32 cellular contexts compared by ENCODE assay signal in genomic region chr17:45709889-45710288, GRCh38.
"Had no signal": no experiment of that assay in that cellular context is flagged by ENCODE, and none has a peak within 500 bp of the region (broad histone marks: within the 10 kb centered on the region; RNA-seq: fewer than 3 reads in every experiment).

No MANE protein-coding gene starts in this region.

- H3K36me3 Mint-ChIP-seq: activated CD8-positive, alpha-beta memory T cell treated with anti-CD3 and anti-CD28 coated beads, Interleukin-2, amount 10 ng/mL, durations not matched to agents 7 days and 5 days; activated naive CD4-positive, alpha-beta T cell treated with anti-CD3 and anti-CD28 coated beads, Interleukin-2, amount 50 U/mL, for 24 hours; natural killer cell; stimulated activated memory B cell treated with anti-CD40 and anti-IgM and Interleukin-4, amounts not matched to agents 10 μg/mL and 1 μg/mL and 100 μg/mL, for 72 hours had no signal

- H3K4me1 ChIP-seq: left lung, lower lobe of right lung, right lobe of liver, upper lobe of left lung, vagina had no signal

- H3K27ac ChIP-seq: epithelial cell of prostate, left lung, lower lobe of right lung, neutrophil, right lobe of liver, upper lobe of left lung, vagina, WERI-Rb-1 had no signal

- H3K4me1 Mint-ChIP-seq: activated CD4-positive, alpha-beta memory T cell treated with anti-CD3 and anti-CD28 coated beads, Interleukin-2, amount 10 ng/mL, durations not matched to agents 7 days and 5 days; activated CD4-positive, alpha-beta T cell treated with anti-CD3 and anti-CD28 coated beads, Interleukin-2, amount 10 ng/mL, durations not matched to agents 7 days and 5 days; activated CD8-positive, alpha-beta memory T cell treated with anti-CD3 and anti-CD28 coated beads, Interleukin-2, amount 10 ng/mL, durations not matched to agents 7 days and 5 days; central memory CD8-positive, alpha-beta T cell; natural killer cell; stimulated activated memory B cell treated with anti-CD40 and anti-IgM and Interleukin-4, amounts not matched to agents 10 μg/mL and 1 μg/mL and 100 μg/mL, for 72 hours had no signal

- H3K27ac Mint-ChIP-seq: activated CD4-positive, alpha-beta memory T cell treated with anti-CD3 and anti-CD28 coated beads, Interleukin-2, amount 10 ng/mL, durations not matched to agents 7 days and 5 days; activated CD4-positive, alpha-beta T cell treated with anti-CD3 and anti-CD28 coated beads, Interleukin-2, amount 10 ng/mL, durations not matched to agents 7 days and 5 days; activated CD8-positive, alpha-beta memory T cell treated with anti-CD3 and anti-CD28 coated beads, Interleukin-2, amount 10 ng/mL, durations not matched to agents 7 days and 5 days; activated naive CD4-positive, alpha-beta T cell treated with anti-CD3 and anti-CD28 coated beads, Interleukin-2, amount 50 U/mL, for 24 hours; activated T-helper 2 cell treated with anti-CD3 and anti-CD28 coated beads, Interferon-gamma antibody, Interleukin-2, Interleukin-4, amounts not matched to agents 10 μg/mL and 5 μg/mL and 100 μg/mL, durations not matched to agents 14 hours and 24 hours and 36 hours; natural killer cell; progenitor cell of endocrine pancreas; stimulated activated memory B cell treated with anti-CD40 and anti-IgM and Interleukin-4, amounts not matched to agents 10 μg/mL and 1 μg/mL and 100 μg/mL, for 72 hours; stimulated activated naive CD8-positive, alpha-beta T cell treated with anti-CD3 and anti-CD28 coated beads, Interleukin-15, amount 100 ng/mL, for 72 hours; T-helper 1 cell treated with Interleukin-12 subunit alpha and Interleukin-12 subunit beta and Interleukin-4 antibody, amounts not matched to agents 30 μg/mL and 1 μg/mL, for 36 hours had no signal

- H3K9me3 Mint-ChIP-seq: activated CD4-positive, alpha-beta memory T cell treated with anti-CD3 and anti-CD28 coated beads, Interleukin-2, amount 10 ng/mL, durations not matched to agents 7 days and 5 days; activated CD4-positive, alpha-beta T cell treated with anti-CD3 and anti-CD28 coated beads, Interleukin-2, amount 10 ng/mL, durations not matched to agents 7 days and 5 days; activated naive CD4-positive, alpha-beta T cell treated with anti-CD3 and anti-CD28 coated beads, Interleukin-2, amount 50 U/mL, for 24 hours; activated T-helper 2 cell treated with anti-CD3 and anti-CD28 coated beads, Interferon-gamma antibody, Interleukin-2, Interleukin-4, amounts not matched to agents 10 μg/mL and 5 μg/mL and 100 μg/mL, durations not matched to agents 14 hours and 24 hours and 36 hours; central memory CD8-positive, alpha-beta T cell; natural killer cell; stimulated activated naive CD8-positive, alpha-beta T cell treated with anti-CD3 and anti-CD28 coated beads, Interleukin-15, amount 100 ng/mL, for 72 hours; T-helper 1 cell treated with Interleukin-12 subunit alpha and Interleukin-12 subunit beta and Interleukin-4 antibody, amounts not matched to agents 30 μg/mL and 1 μg/mL, for 36 hours had no signal

- H3K9me3 ChIP-seq: left lung, lower lobe of right lung, neutrophil, right lobe of liver, upper lobe of left lung, vagina had no signal

- H3K4me3 Mint-ChIP-seq: activated CD4-positive, alpha-beta memory T cell treated with anti-CD3 and anti-CD28 coated beads, Interleukin-2, amount 10 ng/mL, durations not matched to agents 7 days and 5 days; activated CD4-positive, alpha-beta T cell treated with anti-CD3 and anti-CD28 coated beads, Interleukin-2, amount 10 ng/mL, durations not matched to agents 7 days and 5 days; activated CD8-positive, alpha-beta memory T cell treated with anti-CD3 and anti-CD28 coated beads, Interleukin-2, amount 10 ng/mL, durations not matched to agents 7 days and 5 days; activated naive CD4-positive, alpha-beta T cell treated with anti-CD3 and anti-CD28 coated beads, Interleukin-2, amount 50 U/mL, for 24 hours; central memory CD8-positive, alpha-beta T cell; natural killer cell; stimulated activated memory B cell treated with anti-CD40 and anti-IgM and Interleukin-4, amounts not matched to agents 10 μg/mL and 1 μg/mL and 100 μg/mL, for 72 hours; stimulated activated naive CD8-positive, alpha-beta T cell treated with anti-CD3 and anti-CD28 coated beads, Interleukin-15, amount 100 ng/mL, for 72 hours; T-helper 1 cell treated with Interleukin-12 subunit alpha and Interleukin-12 subunit beta and Interleukin-4 antibody, amounts not matched to agents 30 μg/mL and 1 μg/mL, for 36 hours had no signal

- H3K27me3 ChIP-seq: right lobe of liver, upper lobe of left lung, vagina had no signal

- DNase-seq: activated CD4-positive, alpha-beta memory T cell treated with anti-CD3 and anti-CD28 coated beads, Interleukin-2, amount 10 ng/mL, durations not matched to agents 7 days and 5 days; activated CD4-positive, alpha-beta T cell treated with anti-CD3 and anti-CD28 coated beads, Interleukin-2, amount 10 ng/mL, durations not matched to agents 7 days and 5 days; activated CD4-positive, CD25-positive, alpha-beta regulatory T cell treated with anti-CD3 and anti-CD28 coated beads, Interleukin-2, amount 50 U/mL, for 72 hours; activated CD8-positive, alpha-beta memory T cell treated with anti-CD3 and anti-CD28 coated beads, Interleukin-2, amount 10 ng/mL, durations not matched to agents 7 days and 5 days; activated T-cell treated with anti-CD3 and anti-CD28 coated beads, Interleukin-2, amount 50 U/mL, for 48 hours; anterior cingulate cortex; dermis blood vessel endothelial cell; effector CD4-positive, alpha-beta T cell; glutamatergic neuron; kidney glomerular epithelial cell; left lung; lower lobe of right lung; mesenchymal stem cell; natural killer cell; right lobe of liver; stimulated activated CD4-positive, alpha-beta T cell treated with anti-CD3 and anti-CD28 coated beads, Interleukin-4, amount 100 ng/mL, for 4 hours; stimulated activated CD8-positive, alpha-beta memory T cell treated with anti-CD3 and anti-CD28 coated beads, Interleukin-4, amount 100 ng/mL, for 48 hours; stimulated activated naive CD8-positive, alpha-beta T cell treated with anti-CD3 and anti-CD28 coated beads, Interleukin-15, amount 100 ng/mL, for 72 hours; substantia nigra; SW 1271; T1000; WERI-Rb-1 had no signal

- ATAC-seq: activated CD8-positive, alpha-beta memory T cell treated with anti-CD3 and anti-CD28 coated beads, Interleukin-2, amount 10 ng/mL, durations not matched to agents 7 days and 5 days; left lung; lower lobe of right lung; natural killer cell; right lobe of liver; stimulated activated memory B cell treated with anti-CD40 and anti-IgM and Interleukin-4, amounts not matched to agents 10 μg/mL and 1 μg/mL and 100 μg/mL, for 72 hours; stimulated activated naive CD8-positive, alpha-beta T cell treated with anti-CD3 and anti-CD28 coated beads, Interleukin-15, amount 100 ng/mL, for 72 hours had no signal
